1 cellular context compared by ENCODE assay signal in genomic region chr5:176785184-176786145, GRCh38.
TF ChIP-seq lines count a peak whose summit lies in the region.

No MANE protein-coding gene starts in this region.

TF ChIP-seq in H1, 55 proteins besides CTCF, POLR2A, EP300 and RAD21:
- TF ChIP-seq CBX8 (IDR thresholded peaks at IDR 0.05; ENCODE audit: borderline replicate concordance, low read depth, low read length) = no peak
- TF ChIP-seq ATF3 (IDR thresholded peaks at IDR 0.05; ENCODE audit: insufficient read depth, low read depth, low read length) = no peak
- no peak for TF ChIP-seq CHD2 (IDR thresholded peaks at IDR 0.05; ENCODE audit: low read length)
TF ChIP-seq in H1: peak in this region for 0.
